In genomic region chr3:15409239-15409638, GRCh38 we compare ENCODE assay signal across 1 cellular context.
TF ChIP-seq lines count a peak whose summit lies in the region.

No MANE protein-coding gene starts in this region.

TF ChIP-seq in GM12878, 131 proteins besides CTCF, POLR2A, EP300 and RAD21 (continued from another document):
- TF ChIP-seq ZBTB33 (IDR thresholded peaks at IDR 0.05) (no peak), BCL3 (IDR thresholded peaks at IDR 0.05; ENCODE audit: borderline replicate concordance, insufficient read depth, low read depth, low read length, poor library complexity, severe bottlenecking) (no peak), ZSCAN29 (IDR thresholded peaks at IDR 0.05) (no peak), ZBED1 (IDR thresholded peaks at IDR 0.05; ENCODE audit: borderline replicate concordance) (no peak), ZNF592 (IDR thresholded peaks at IDR 0.05) (no peak), MXI1 (IDR thresholded peaks at IDR 0.05; ENCODE audit: low read depth, low read length) (no peak)
